ENCODE assay signal across 8 cellular contexts in the genomic region with DNA sequence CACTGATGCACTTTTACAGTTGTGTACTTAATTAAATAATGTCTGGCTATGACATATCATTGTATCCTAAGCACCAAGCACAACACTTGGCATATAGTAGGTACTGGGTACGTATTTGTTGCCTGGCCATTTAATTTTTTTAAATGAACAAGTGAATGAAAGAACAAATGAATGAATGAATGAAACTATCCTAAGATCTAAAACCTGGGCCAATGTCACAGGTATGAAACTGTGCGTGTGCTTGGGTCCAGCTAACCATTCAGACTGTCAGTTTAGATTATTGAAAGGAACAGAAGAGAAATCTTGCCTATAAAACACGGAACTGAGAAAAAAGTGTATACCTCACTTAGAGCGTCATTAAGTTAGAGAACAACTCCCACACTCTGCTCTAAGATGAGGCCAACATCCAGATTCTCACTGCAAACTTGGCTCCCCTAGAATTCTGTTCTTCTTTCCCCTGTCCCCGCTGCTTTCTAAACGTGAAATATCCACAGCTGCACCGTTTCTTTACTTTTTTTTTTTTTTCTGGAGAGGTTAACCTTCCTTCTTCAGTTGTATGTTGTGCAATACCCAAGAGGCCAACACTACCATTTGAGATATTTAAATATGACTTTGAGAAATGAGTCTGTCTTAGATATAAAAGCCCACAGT. TPM values are rescaled to one million over a fixed set of nuclear protein-coding genes. Genes with fewer than 3 reads are reported as not detected.
DNase-seq lines count a peak whose midpoint lies in the region; ATAC-seq and TF ChIP-seq lines count a peak whose summit lies in the region.

No MANE protein-coding gene starts in this region.

- peaks cover 0 to 10% of the 10 kb centered on the region in 2 donors for H3K27me3 ChIP-seq in tibial artery

- no peak overlapping the region for H3K4me3 ChIP-seq in tibial artery

- TF ChIP-seq CTCF in nephron (IDR thresholded peaks at IDR 0.05; ENCODE audit: unreplicated experiment in 3 of 3): no peak
- TF ChIP-seq CTCF in tibial artery (IDR thresholded peaks at IDR 0.05): no peak

- no peaks in the 10 kb centered on the region for H3K9me3 ChIP-seq in tibial artery

- in situ Hi-C loops in G401 (cut with HindIII; ENCODE audit: low sequenced_read_pairs): no loop called here

- no peaks in the 10 kb centered on the region for H3K36me3 Mint-ChIP-seq in nephron (ENCODE audit: low read depth)
- peaks cover 6% of the 10 kb centered on the region for H3K36me3 Mint-ChIP-seq in stimulated activated effector memory CD8-positive, alpha-beta T cell treated with anti-CD3 and anti-CD28 coated beads, Interleukin-12 subunit alpha, Interleukin-12 subunit beta, amount 100 ng/mL, for 72 hours

- H3K4me3 Mint-ChIP-seq in nephron: no peak overlapping the region
- H3K4me3 Mint-ChIP-seq in stimulated activated effector memory CD8-positive, alpha-beta T cell treated with anti-CD3 and anti-CD28 coated beads, Interleukin-12 subunit alpha, Interleukin-12 subunit beta, amount 100 ng/mL, for 72 hours: no peak overlapping the region

- H3K4me1 ChIP-seq in tibial artery: no peaks in the 10 kb centered on the region

- H3K27me3 Mint-ChIP-seq in nephron (ENCODE audit: low read depth): peaks cover 7% of the 10 kb centered on the region

- DNase-seq in NOMO-1 (lab: John Stamatoyannopoulos, UW; ENCODE audit: unreplicated experiment in 2 of 2) (peak; percentile 73 to 97), tibial artery (no peak), G401 (ENCODE audit: low spot score) (no peak)
- DNase-seq in stimulated activated effector memory CD8-positive, alpha-beta T cell treated with anti-CD3 and anti-CD28 coated beads, Interleukin-12 subunit alpha, Interleukin-12 subunit beta, amount 100 ng/mL, for 72 hours (ENCODE audit: low spot score in 2 of 2): no peak
- DNase-seq in activated effector memory CD4-positive, alpha-beta T cell treated with Interleukin-2 at 50 U/mL for 16 hours: no peak

- no peaks in the 10 kb centered on the region for H3K36me3 ChIP-seq in tibial artery

- no peaks in the 10 kb centered on the region for H3K9me3 Mint-ChIP-seq in nephron
- no peaks in the 10 kb centered on the region for H3K9me3 Mint-ChIP-seq in stimulated activated effector memory CD8-positive, alpha-beta T cell treated with anti-CD3 and anti-CD28 coated beads, Interleukin-12 subunit alpha, Interleukin-12 subunit beta, amount 100 ng/mL, for 72 hours

- H3K27ac Mint-ChIP-seq in nephron: peak overlapping the region; percentile 31 to 52 (median 41)
- H3K27ac Mint-ChIP-seq in stimulated activated effector memory CD8-positive, alpha-beta T cell treated with anti-CD3 and anti-CD28 coated beads, Interleukin-12 subunit alpha, Interleukin-12 subunit beta, amount 100 ng/mL, for 72 hours: no peak overlapping the region

- peaks cover 35% of the 10 kb centered on the region for H3K4me1 Mint-ChIP-seq in nephron
- peaks cover 13% of the 10 kb centered on the region for H3K4me1 Mint-ChIP-seq in stimulated activated effector memory CD8-positive, alpha-beta T cell treated with anti-CD3 and anti-CD28 coated beads, Interleukin-12 subunit alpha, Interleukin-12 subunit beta, amount 100 ng/mL, for 72 hours

- ATAC-seq in GM19328 (IDR thresholded peaks at IDR 0.05; ENCODE audit: unreplicated experiment): peak; percentile 58
- ATAC-seq in HG02885 (IDR thresholded peaks at IDR 0.05; ENCODE audit: poor library complexity, unreplicated experiment): peak; percentile 74
- ATAC-seq in stimulated activated effector memory CD8-positive, alpha-beta T cell treated with anti-CD3 and anti-CD28 coated beads, Interleukin-12 subunit alpha, Interleukin-12 subunit beta, amount 100 ng/mL, for 72 hours: no peak

- no peak overlapping the region for H3K27ac ChIP-seq in tibial artery

- intact Hi-C loops in tibial artery (cut with DNase I; ENCODE audit: low total_unique reads): no loop called here

RNA-seq across cellular contexts. Expression of gene SEL1L3, which starts 17.3 kb away (rescaled TPM):
- total RNA-seq in G401 (2014; rRNA removed; shearing (Covaris generic)): 133 and 134 TPM in 2 replicates

RNA-seq across cellular contexts. Expression of gene SMIM20, which starts 33.9 kb away (rescaled TPM):
- 99.6 and 111 TPM in 2 replicates for total RNA-seq in G401 (2014; rRNA removed; shearing (Covaris generic))

Comparison
In these comparisons a context has a peak if more than half of its experiments do, and no peak if none do; other contexts are left out.
1. DNase-seq: peak in NOMO-1 (2 of 2); none in stimulated activated effector memory CD8-positive, alpha-beta T cell treated with anti-CD3 and anti-CD28 coated beads, Interleukin-12 subunit alpha, Interleukin-12 subunit beta, amount 100 ng/mL, for 72 hours (0 of 2), tibial artery (0 of 2), G401 (single experiment) and activated effector memory CD4-positive, alpha-beta T cell treated with Interleukin-2 at 50 U/mL for 16 hours (single experiment).